ENCODE assay signal across 16 cellular contexts in the genomic region with DNA sequence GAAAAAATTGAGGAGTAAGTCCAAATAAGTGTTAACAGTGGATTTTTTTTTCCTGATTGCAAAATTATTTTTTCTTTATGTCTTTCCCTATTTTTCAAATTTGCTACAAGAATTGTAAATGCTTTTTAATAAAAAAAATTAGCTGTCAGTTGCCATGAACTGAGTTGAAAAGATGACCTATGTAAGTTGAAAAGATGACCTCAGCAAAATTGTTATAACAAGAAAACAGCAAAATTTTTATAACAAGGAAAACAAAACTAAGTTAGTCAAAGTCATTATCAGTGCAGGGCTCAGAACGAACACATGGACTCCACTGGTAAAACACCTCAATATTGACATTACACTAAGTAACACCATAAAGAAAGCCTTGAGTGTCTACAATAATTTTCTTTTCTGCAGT.
A peak's percentile ranks its signal among the peaks of the same experiment; 100 is the strongest.
DNase-seq lines count a peak whose midpoint lies in the region; ATAC-seq, FAIRE-seq and TF ChIP-seq lines count a peak whose summit lies in the region.
"Had no signal": no experiment of that assay in that cellular context is flagged by ENCODE, and none has a peak within 500 bp of the region (broad histone marks: within the 10 kb centered on the region; RNA-seq: fewer than 3 reads in every experiment).

No MANE protein-coding gene starts in this region.

- H2AFZ ChIP-seq in K562 (ENCODE audit: low read depth, low read length) = no peak overlapping the region

- intact Hi-C loops in K562 (cut with micrococcal nuclease) = no loop called here

- POLR2A ChIA-PET in A549 (lab: Yijun Ruan, JAX) (no interaction called here), K562 (lab: Yijun Ruan, JAX) (no interaction called here)

- in situ Hi-C loops in K562 (cut with MboI) = no loop called here

- no peak for DNase-seq in A549 (ENCODE audit: low read depth in 1 of 2, low spot score in 1 of 2)
- peak; percentile 34 for DNase-seq in NCI-H69 (lab: John Stamatoyannopoulos, UW)
- DNase-seq in K562 (ENCODE audit: extremely low read depth in 1 of 4, low spot score in 3 of 4) = no peak
- DNase-seq in OCI-M2 (lab: John Stamatoyannopoulos, UW; ENCODE audit: unreplicated experiment) = no peak
- DNase-seq: AML-193; CD4-positive, CD25-positive, alpha-beta regulatory T cell; CD8-positive, alpha-beta memory T cell; GDM1; GOT3; H9 had no signal

- no peak for TF ChIP-seq CTCF in A549 (IDR thresholded peaks at IDR 0.05)
- TF ChIP-seq CTCF in K562 (IDR thresholded peaks at IDR 0.05 in 2 of 3, conservative IDR thresholded peaks at IDR 0.05 in 1 of 3; ENCODE audit: insufficient read depth in 2 of 3, low read depth in 1 of 3, low read length in 3 of 3) = no peak

- H4K20me1 ChIP-seq in BLaER1 (no peaks in the 10 kb centered on the region), K562 (replicated peaks; ENCODE audit: control insufficient read depth, insufficient read depth, low read length) (no peaks in the 10 kb centered on the region)

- no peaks in the 10 kb centered on the region for H3K9me1 ChIP-seq in K562 (ENCODE audit: control insufficient read depth, insufficient read depth, low read length)

- H3K27me3 ChIP-seq in BLaER1 (no peaks in the 10 kb centered on the region), K562 (ENCODE audit: control insufficient read depth in 2 of 2, insufficient read depth in 2 of 2, low read length in 2 of 2) (no peaks in the 10 kb centered on the region; a peak in 1 of 5 replicates)

- TF ChIP-seq POLR2A in A549 (IDR thresholded peaks at IDR 0.05; ENCODE audit: low read length) (no peak), K562 (conservative IDR thresholded peaks at IDR 0.05) (no peak)

- H3K4me1 ChIP-seq in A549 (no peaks in the 10 kb centered on the region), BLaER1 (peaks cover 27% of the 10 kb centered on the region), K562 (replicated peaks in 1 of 2; ENCODE audit: control insufficient read depth in 2 of 2, insufficient read depth in 2 of 2, low read length in 2 of 2) (no peaks in the 10 kb centered on the region)

- H3K27ac ChIP-seq in A549 (no peak overlapping the region), BLaER1 (no peak overlapping the region), K562 (ENCODE audit: extremely low read depth, low read depth, low read length) (no peak overlapping the region)

- no peaks in the 10 kb centered on the region for H3K9me3 ChIP-seq in A549
- peaks cover 12% of the 10 kb centered on the region for H3K9me3 ChIP-seq in BLaER1
- H3K9me3 ChIP-seq in K562 (replicated peaks; ENCODE audit: control insufficient read depth, insufficient read depth, low read depth, low read length) = no peaks in the 10 kb centered on the region

- no peak for TF ChIP-seq RAD21 in A549 (conservative IDR thresholded peaks at IDR 0.05 in 1 of 2, IDR thresholded peaks at IDR 0.05 in 1 of 2)
- no peak for TF ChIP-seq RAD21 in K562 (CRISPR knock-in tag; conservative IDR thresholded peaks at IDR 0.05 in 1 of 2, IDR thresholded peaks at IDR 0.05 in 1 of 2)

- TF ChIP-seq EP300 in A549 (IDR thresholded peaks at IDR 0.05) = no peak
- no peak for TF ChIP-seq EP300 in K562 (IDR thresholded peaks at IDR 0.05; ENCODE audit: low read length)

- BruUV-seq in K562 (replicated peaks; lab: Mats Ljungman, UMichigan) = no TSS peak

- H3K36me3 ChIP-seq in BLaER1 (no peaks in the 10 kb centered on the region), K562 (ENCODE audit: control insufficient read depth, insufficient read depth, low read length) (no peaks in the 10 kb centered on the region)

- H3K4me2 ChIP-seq in A549 (no peak overlapping the region), BLaER1 (peak overlapping the region; percentile 17; the same call in 1 of the 2 replicates), K562 (ENCODE audit: insufficient read depth, low read length) (no peak overlapping the region)

- ATAC-seq in A549 = no peak
- ATAC-seq in K562 = no peak
- no peak for ATAC-seq in GM21447 (IDR thresholded peaks at IDR 0.05; ENCODE audit: unreplicated experiment)
- ATAC-seq in GM21825 (IDR thresholded peaks at IDR 0.05; ENCODE audit: unreplicated experiment) = no peak

- H3K79me2 ChIP-seq in K562 (ENCODE audit: control insufficient read depth, insufficient read depth, low read length) = no peaks in the 10 kb centered on the region

- H3K9ac ChIP-seq in BLaER1 (no peak overlapping the region), K562 (ENCODE audit: insufficient read depth in 1 of 2, low read depth in 2 of 2, low read length in 2 of 2) (no peak overlapping the region)

- FAIRE-seq in A549 (lab: Jason Lieb, UNC) = no peak
- no peak for FAIRE-seq in K562 (lab: Jason Lieb, UNC)
- FAIRE-seq: A204.1, GM12892, GM18507 had no signal

- H3K4me3 ChIP-seq in A549 (no peak overlapping the region), BLaER1 (no peak overlapping the region), K562 (no peak overlapping the region)

- WGBS in A549 (ENCODE audit: missing lambda C conversion rate) = 3% methylated on average over 1 of the region's 1 CpG
- 0% methylated on average over 1 of the region's 1 CpG for WGBS in K562 (ENCODE audit: insufficient coverage, low coverage, missing lambda C conversion rate)

- CTCF ChIA-PET in A549 (lab: Yijun Ruan, JAX) = no interaction called here
- CTCF ChIA-PET in K562 (lab: Yijun Ruan, JAX; ENCODE audit: low intra/inter-chr PET ratio) = interaction anchor here (0.6 kb wide), 1 partner anchor 251 kb away, joined by 4 read pairs; no protein-coding TSS in a partner anchor

TF ChIP-seq in A549, 52 proteins besides CTCF, POLR2A, EP300 and RAD21:
- TF ChIP-seq NR3C1 (IDR thresholded peaks at IDR 0.05) (no peak), MAFK (IDR thresholded peaks at IDR 0.05; ENCODE audit: partially characterized antibody) (peak; percentile 51)

TF ChIP-seq in K562, 482 proteins besides CTCF, POLR2A, EP300 and RAD21:
- no peak for TF ChIP-seq EHMT2 (IDR thresholded peaks at IDR 0.05)
- TF ChIP-seq, protein P1, sequence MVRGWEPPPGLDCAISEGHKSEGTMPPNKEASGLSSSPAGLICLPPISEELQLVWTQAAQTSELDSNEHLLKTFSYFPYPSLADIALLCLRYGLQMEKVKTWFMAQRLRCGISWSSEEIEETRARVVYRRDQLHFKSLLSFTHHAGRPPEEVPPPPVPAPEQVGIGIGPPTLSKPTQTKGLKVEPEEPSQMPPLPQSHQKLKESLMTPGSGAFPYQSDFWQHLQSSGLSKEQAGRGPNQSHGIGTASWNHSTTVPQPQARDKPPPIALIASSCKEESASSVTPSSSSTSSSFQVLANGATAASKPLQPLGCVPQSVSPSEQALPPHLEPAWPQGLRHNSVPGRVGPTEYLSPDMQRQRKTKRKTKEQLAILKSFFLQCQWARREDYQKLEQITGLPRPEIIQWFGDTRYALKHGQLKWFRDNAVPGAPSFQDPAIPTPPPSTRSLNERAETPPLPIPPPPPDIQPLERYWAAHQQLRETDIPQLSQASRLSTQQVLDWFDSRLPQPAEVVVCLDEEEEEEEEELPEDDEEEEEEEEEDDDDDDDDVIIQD (CRISPR knock-in tag; IDR thresholded peaks at IDR 0.05) = no peak
- TF ChIP-seq, protein P2, sequence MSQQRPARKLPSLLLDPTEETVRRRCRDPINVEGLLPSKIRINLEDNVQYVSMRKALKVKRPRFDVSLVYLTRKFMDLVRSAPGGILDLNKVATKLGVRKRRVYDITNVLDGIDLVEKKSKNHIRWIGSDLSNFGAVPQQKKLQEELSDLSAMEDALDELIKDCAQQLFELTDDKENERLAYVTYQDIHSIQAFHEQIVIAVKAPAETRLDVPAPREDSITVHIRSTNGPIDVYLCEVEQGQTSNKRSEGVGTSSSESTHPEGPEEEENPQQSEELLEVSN (IDR thresholded peaks at IDR 0.05; ENCODE audit: borderline replicate concordance in 1 of 2, extremely low read depth in 1 of 2, insufficient read depth in 1 of 2, insufficient read length in 1 of 2, low read depth in 1 of 2, low read length in 1 of 2, poor library complexity in 1 of 2, severe bottlenecking in 1 of 2) = no peak
- TF ChIP-seq SREBF1 (IDR thresholded peaks at IDR 0.05; ENCODE audit: borderline replicate concordance, low read depth, low read length) = no peak
- TF ChIP-seq PRPF4 (IDR thresholded peaks at IDR 0.05; ENCODE audit: insufficient read depth, low read depth, low read length, poor library complexity, severe bottlenecking) = no peak
- TF ChIP-seq ZNF316 (IDR thresholded peaks at IDR 0.05) = peak; percentile 74
- peak; percentile 21; the same call in 1 of the 2 replicates for TF ChIP-seq MAFK (IDR thresholded peaks at IDR 0.05; ENCODE audit: low read length)
- TF ChIP-seq, protein P3, sequence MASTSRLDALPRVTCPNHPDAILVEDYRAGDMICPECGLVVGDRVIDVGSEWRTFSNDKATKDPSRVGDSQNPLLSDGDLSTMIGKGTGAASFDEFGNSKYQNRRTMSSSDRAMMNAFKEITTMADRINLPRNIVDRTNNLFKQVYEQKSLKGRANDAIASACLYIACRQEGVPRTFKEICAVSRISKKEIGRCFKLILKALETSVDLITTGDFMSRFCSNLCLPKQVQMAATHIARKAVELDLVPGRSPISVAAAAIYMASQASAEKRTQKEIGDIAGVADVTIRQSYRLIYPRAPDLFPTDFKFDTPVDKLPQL (IDR thresholded peaks at IDR 0.05; ENCODE audit: extremely low read depth, insufficient read length) = no peak
- peak; percentile 56 for TF ChIP-seq MAFG (tag; conservative IDR thresholded peaks at IDR 0.05)
- no peak for TF ChIP-seq ILF3 (IDR thresholded peaks at IDR 0.05; ENCODE audit: borderline replicate concordance)
- peak; percentile 43; the same call in 1 of the 2 replicates for TF ChIP-seq C11orf30 (IDR thresholded peaks at IDR 0.05; ENCODE audit: low read depth)
- no peak for TF ChIP-seq FOXK1 (CRISPR knock-in tag; IDR thresholded peaks at IDR 0.05; ENCODE audit: borderline replicate concordance)
- peak; percentile 41; the same call in 1 of the 2 replicates for TF ChIP-seq MAFF (IDR thresholded peaks at IDR 0.05; ENCODE audit: low read length)
- TF ChIP-seq NR2C1 (IDR thresholded peaks at IDR 0.05) = no peak
- no peak for TF ChIP-seq NR2C1 (tag; IDR thresholded peaks at IDR 0.05)
- no peak for TF ChIP-seq ZNF143 (CRISPR knock-in tag; IDR thresholded peaks at IDR 0.05)
- no peak for TF ChIP-seq STAT5A (IDR thresholded peaks at IDR 0.05; ENCODE audit: borderline replicate concordance, low read length)
- TF ChIP-seq KLF6 (CRISPR knock-in tag; IDR thresholded peaks at IDR 0.05; ENCODE audit: borderline replicate concordance) = no peak
